In the genomic region with DNA sequence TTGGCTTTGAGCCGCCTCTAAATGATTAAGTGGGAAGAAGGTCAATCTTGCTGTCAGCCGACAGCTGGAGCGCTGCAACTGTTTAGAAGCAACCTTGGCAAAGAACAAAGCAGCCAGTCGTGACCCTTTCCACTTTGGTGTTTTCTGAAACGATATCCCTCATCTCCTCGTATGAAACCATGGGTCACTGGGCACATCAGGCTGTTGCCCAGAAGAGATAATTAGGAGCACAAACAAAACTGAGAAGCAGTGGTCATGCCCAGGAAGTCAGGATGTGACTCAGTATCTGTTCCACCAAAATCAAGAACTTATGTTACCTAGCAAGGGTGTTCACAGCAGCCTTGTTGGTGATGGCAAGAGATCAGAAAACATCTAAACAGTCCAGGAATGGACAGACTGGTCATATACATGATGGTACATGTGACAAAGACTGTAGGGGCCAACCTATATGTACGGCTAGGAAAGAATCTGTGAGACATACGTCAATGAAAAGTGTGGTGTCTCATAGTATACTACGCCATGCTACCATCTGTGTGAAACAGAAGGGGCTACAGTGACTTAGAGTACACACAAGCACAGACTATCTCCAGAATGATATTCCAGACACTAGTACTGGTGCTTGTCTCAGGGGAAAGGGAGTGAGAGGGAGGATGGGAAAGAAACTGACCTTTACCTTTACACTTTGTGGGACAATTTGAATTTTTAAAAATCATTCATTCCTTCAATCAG, we compare ENCODE assay signal across 8 cellular contexts. TPM values are rescaled to one million over a fixed set of nuclear protein-coding genes. Genes with fewer than 3 reads are reported as not detected.
A peak's percentile ranks its signal among the peaks of the same experiment; 100 is the strongest.
DNase-seq lines count a peak whose midpoint lies in the region; ATAC-seq and TF ChIP-seq lines count a peak whose summit lies in the region.

No MANE protein-coding gene starts in this region.

- no peak for TF ChIP-seq CTCF in GM23338 (conservative IDR thresholded peaks at IDR 0.05; ENCODE audit: low read depth in 2 of 2)

- H3K27me3 Mint-ChIP-seq in activated T-helper 1 cell treated with anti-CD3 and anti-CD28 coated beads, Interleukin-12 subunit alpha, Interleukin-12 subunit beta, Interleukin-2, Interleukin-4 antibody, amounts not matched to agents 30 ng/mL and 10 ng/mL and 1 ng/mL, durations not matched to agents 14 hours and 24 hours and 36 hours (ENCODE audit: insufficient read depth), result no peaks in the 10 kb centered on the region
- no peaks in the 10 kb centered on the region for H3K27me3 Mint-ChIP-seq in stimulated activated naive CD8-positive, alpha-beta T cell treated with anti-CD3 and anti-CD28 coated beads, Interleukin-15, Interleukin-2, amounts not matched to agents 100 ng/mL and 50 ng/mL, for 24 hours
- H3K27me3 Mint-ChIP-seq in GM23338 (ENCODE audit: insufficient read depth, low read depth, poor library complexity), result no peaks in the 10 kb centered on the region

- peak overlapping the region; percentile 82 for H3K27ac Mint-ChIP-seq in activated T-helper 1 cell treated with anti-CD3 and anti-CD28 coated beads, Interleukin-12 subunit alpha, Interleukin-12 subunit beta, Interleukin-2, Interleukin-4 antibody, amounts not matched to agents 30 ng/mL and 10 ng/mL and 1 ng/mL, durations not matched to agents 14 hours and 24 hours and 36 hours
- H3K27ac Mint-ChIP-seq in stimulated activated naive CD8-positive, alpha-beta T cell treated with anti-CD3 and anti-CD28 coated beads, Interleukin-15, Interleukin-2, amounts not matched to agents 100 ng/mL and 50 ng/mL, for 24 hours, result peak overlapping the region; percentile 80
- no peak overlapping the region for H3K27ac Mint-ChIP-seq in GM23338

- H3K4me3 Mint-ChIP-seq in activated T-helper 1 cell treated with anti-CD3 and anti-CD28 coated beads, Interleukin-12 subunit alpha, Interleukin-12 subunit beta, Interleukin-2, Interleukin-4 antibody, amounts not matched to agents 30 ng/mL and 10 ng/mL and 1 ng/mL, durations not matched to agents 14 hours and 24 hours and 36 hours, result peak overlapping the region; percentile 24
- no peak overlapping the region for H3K4me3 Mint-ChIP-seq in stimulated activated naive CD8-positive, alpha-beta T cell treated with anti-CD3 and anti-CD28 coated beads, Interleukin-15, Interleukin-2, amounts not matched to agents 100 ng/mL and 50 ng/mL, for 24 hours
- no peak overlapping the region for H3K4me3 Mint-ChIP-seq in GM23338

- no peaks in the 10 kb centered on the region for H3K9me2 ChIP-seq in GM23338 (ENCODE audit: insufficient read depth)

- H3K27ac ChIP-seq in GM23338 (ENCODE audit: low read depth), result no peak overlapping the region

- no peaks in the 10 kb centered on the region for H3K9me3 Mint-ChIP-seq in activated T-helper 1 cell treated with anti-CD3 and anti-CD28 coated beads, Interleukin-12 subunit alpha, Interleukin-12 subunit beta, Interleukin-2, Interleukin-4 antibody, amounts not matched to agents 30 ng/mL and 10 ng/mL and 1 ng/mL, durations not matched to agents 14 hours and 24 hours and 36 hours
- H3K9me3 Mint-ChIP-seq in stimulated activated naive CD8-positive, alpha-beta T cell treated with anti-CD3 and anti-CD28 coated beads, Interleukin-15, Interleukin-2, amounts not matched to agents 100 ng/mL and 50 ng/mL, for 24 hours, result no peaks in the 10 kb centered on the region
- H3K9me3 Mint-ChIP-seq in GM23338, result no peaks in the 10 kb centered on the region

- intact Hi-C loops in activated T-helper 1 cell treated with anti-CD3 and anti-CD28 coated beads, Interleukin-12 subunit alpha, Interleukin-12 subunit beta, Interleukin-2, Interleukin-4 antibody, amounts not matched to agents 30 ng/mL and 10 ng/mL and 1 ng/mL, durations not matched to agents 14 hours and 24 hours and 36 hours (cut with micrococcal nuclease), result no loop called here
- intact Hi-C loops in left cardiac atrium (cut with DNase I), result no loop called here

- H3K36me3 Mint-ChIP-seq in activated T-helper 1 cell treated with anti-CD3 and anti-CD28 coated beads, Interleukin-12 subunit alpha, Interleukin-12 subunit beta, Interleukin-2, Interleukin-4 antibody, amounts not matched to agents 30 ng/mL and 10 ng/mL and 1 ng/mL, durations not matched to agents 14 hours and 24 hours and 36 hours (ENCODE audit: low read depth), result peaks cover 51% of the 10 kb centered on the region
- peaks cover 56% of the 10 kb centered on the region for H3K36me3 Mint-ChIP-seq in stimulated activated naive CD8-positive, alpha-beta T cell treated with anti-CD3 and anti-CD28 coated beads, Interleukin-15, Interleukin-2, amounts not matched to agents 100 ng/mL and 50 ng/mL, for 24 hours (ENCODE audit: low read depth)
- 0 out of 3 replicates have a peak, but pooled peaks cover 4% of the 10 kb centered on the region for H3K36me3 Mint-ChIP-seq in GM23338 (ENCODE audit: low read depth)

- no peak overlapping the region for H3K4me3 ChIP-seq in GM23338

- DNase-seq in HS-5 (ENCODE audit: low read depth) (peak; percentile 74), left cardiac atrium (no peak), GM19240 (ENCODE audit: insufficient read length, low spot score) (no peak), GM23338 (ENCODE audit: low spot score) (no peak), SKM-1 treated with dmso at 0.1 percent for 144 hours (lab: John Stamatoyannopoulos, UW; ENCODE audit: unreplicated experiment) (no peak), SIG-M5 treated with dmso at 0.1 percent for 504 hours (lab: John Stamatoyannopoulos, UW; ENCODE audit: unreplicated experiment) (no peak)
- DNase-seq in activated T-helper 1 cell treated with anti-CD3 and anti-CD28 coated beads, Interleukin-12 subunit alpha, Interleukin-12 subunit beta, Interleukin-2, Interleukin-4 antibody, amounts not matched to agents 30 ng/mL and 10 ng/mL and 1 ng/mL, durations not matched to agents 14 hours and 24 hours and 36 hours (ENCODE audit: low spot score), result no peak

- H3K79me2 ChIP-seq in GM23338 (replicated peaks; ENCODE audit: insufficient read depth), result no peaks in the 10 kb centered on the region

- ATAC-seq in left cardiac atrium (peak; percentile 23 to 55), GM23338 (no peak)

- no peak overlapping the region for H3K4me2 ChIP-seq in GM23338

- H4K20me1 ChIP-seq in GM23338 (replicated peaks; ENCODE audit: insufficient read depth), result no peaks in the 10 kb centered on the region

- H3K36me3 ChIP-seq in GM23338 (ENCODE audit: insufficient read depth), result peaks cover 6% of the 10 kb centered on the region; the same call in 1 of the 2 replicates

- H3K27me3 ChIP-seq in GM23338 (ENCODE audit: insufficient read depth), result no peaks in the 10 kb centered on the region

- no peaks in the 10 kb centered on the region; the same call in 1 of the 2 replicates for H3K4me1 ChIP-seq in GM23338 (ENCODE audit: insufficient read depth)

- H3F3A ChIP-seq in GM23338 (replicated peaks; ENCODE audit: low read depth), result no peaks in the 10 kb centered on the region

- peaks cover 50% of the 10 kb centered on the region for H3K4me1 Mint-ChIP-seq in activated T-helper 1 cell treated with anti-CD3 and anti-CD28 coated beads, Interleukin-12 subunit alpha, Interleukin-12 subunit beta, Interleukin-2, Interleukin-4 antibody, amounts not matched to agents 30 ng/mL and 10 ng/mL and 1 ng/mL, durations not matched to agents 14 hours and 24 hours and 36 hours (ENCODE audit: low read depth)
- peaks cover 49% of the 10 kb centered on the region for H3K4me1 Mint-ChIP-seq in stimulated activated naive CD8-positive, alpha-beta T cell treated with anti-CD3 and anti-CD28 coated beads, Interleukin-15, Interleukin-2, amounts not matched to agents 100 ng/mL and 50 ng/mL, for 24 hours (ENCODE audit: low read depth)
- peaks cover 8% of the 10 kb centered on the region for H3K4me1 Mint-ChIP-seq in GM23338

- H2AFZ ChIP-seq in GM23338, result no peak overlapping the region

TF ChIP-seq in GM23338, 12 proteins besides CTCF, POLR2A, EP300 and RAD21 (continues in another document):
- TF ChIP-seq JUNB (IDR thresholded peaks at IDR 0.05; ENCODE audit: unreplicated experiment) (no peak), STAT1 (IDR thresholded peaks at IDR 0.05; ENCODE audit: unreplicated experiment) (no peak), NANOG (IDR thresholded peaks at IDR 0.05; ENCODE audit: borderline replicate concordance) (no peak), EZH2 (IDR thresholded peaks at IDR 0.05; ENCODE audit: low read depth, unreplicated experiment) (no peak)
- TF ChIP-seq, protein P1, sequence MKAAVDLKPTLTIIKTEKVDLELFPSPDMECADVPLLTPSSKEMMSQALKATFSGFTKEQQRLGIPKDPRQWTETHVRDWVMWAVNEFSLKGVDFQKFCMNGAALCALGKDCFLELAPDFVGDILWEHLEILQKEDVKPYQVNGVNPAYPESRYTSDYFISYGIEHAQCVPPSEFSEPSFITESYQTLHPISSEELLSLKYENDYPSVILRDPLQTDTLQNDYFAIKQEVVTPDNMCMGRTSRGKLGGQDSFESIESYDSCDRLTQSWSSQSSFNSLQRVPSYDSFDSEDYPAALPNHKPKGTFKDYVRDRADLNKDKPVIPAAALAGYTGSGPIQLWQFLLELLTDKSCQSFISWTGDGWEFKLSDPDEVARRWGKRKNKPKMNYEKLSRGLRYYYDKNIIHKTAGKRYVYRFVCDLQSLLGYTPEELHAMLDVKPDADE (IDR thresholded peaks at IDR 0.05), result no peak

RNA-seq across cellular contexts. Expression of a gene that starts 22.4 kb away (rescaled TPM):
- 19.4 and 20.0 TPM in 2 replicates for total RNA-seq in activated T-helper 1 cell treated with anti-CD3 and anti-CD28 coated beads, Interleukin-12 subunit alpha, Interleukin-12 subunit beta, Interleukin-2, Interleukin-4 antibody, amounts not matched to agents 30 ng/mL and 10 ng/mL and 1 ng/mL, durations not matched to agents 14 hours and 24 hours and 36 hours
- total RNA-seq in left cardiac atrium, result 10 to 100 TPM; 26.7 to 28.5 TPM
- total RNA-seq in GM23338 (2014; rRNA removed; shearing (Covaris generic)), result 11.3 and 13.9 TPM in 2 replicates
- polyA plus RNA-seq in GM23338 (2016; fragmentation: Nextera tagmentation; extraction: Ambion mirVana), result 6.7 and 7.2 TPM in 2 replicates

RNA-seq across cellular contexts. Expression of a gene that starts 40.2 kb away (rescaled TPM):
- 9.6 and 10.4 TPM in 2 replicates for total RNA-seq in activated T-helper 1 cell treated with anti-CD3 and anti-CD28 coated beads, Interleukin-12 subunit alpha, Interleukin-12 subunit beta, Interleukin-2, Interleukin-4 antibody, amounts not matched to agents 30 ng/mL and 10 ng/mL and 1 ng/mL, durations not matched to agents 14 hours and 24 hours and 36 hours
- 10 to 100 TPM; 24.6 to 27.7 TPM for total RNA-seq in left cardiac atrium
- 4.6 and 5.0 TPM in 2 replicates for total RNA-seq in GM23338 (2014; rRNA removed; shearing (Covaris generic))
- polyA plus RNA-seq in GM23338 (2016; fragmentation: Nextera tagmentation; extraction: Ambion mirVana), result 1.8 and 1.9 TPM in 2 replicates
